12 cellular contexts compared by ENCODE assay signal in genomic region chr7:17370901-17371550, GRCh38.
DNase-seq lines count a peak whose midpoint lies in the region; TF ChIP-seq lines count a peak whose summit lies in the region.
"Had no signal": no experiment of that assay in that cellular context is flagged by ENCODE, and none has a peak within 500 bp of the region (broad histone marks: within the 10 kb centered on the region; RNA-seq: fewer than 3 reads in every experiment).

No MANE protein-coding gene starts in this region.

- no peak for TF ChIP-seq CTCF in AG04450 (IDR thresholded peaks at IDR 0.05; ENCODE audit: low read depth, low read length)
- TF ChIP-seq CTCF in breast epithelium (IDR thresholded peaks at IDR 0.05) = no peak

- peaks cover 0 to 11% of the 10 kb centered on the region in 2 donors for H3K4me1 ChIP-seq in breast epithelium

- H3K4me3 ChIP-seq in AG04450 (ENCODE audit: low read depth, low read length) = no peak overlapping the region
- no peak overlapping the region for H3K4me3 ChIP-seq in MG63
- no peak overlapping the region for H3K4me3 ChIP-seq in breast epithelium

- POLR2A ChIA-PET in AG04450 (lab: Yijun Ruan, JAX) = interaction anchor here (0.6 to 0.7 kb wide), 4 partner anchors 50 to 514 kb away, joined by 4 to 5 read pairs (median 4); no protein-coding TSS in a partner anchor

- DNase-seq in AG04450 (ENCODE audit: low read depth, low spot score) = no peak
- peak; percentile 21 for DNase-seq in MG63
- no peak for DNase-seq in breast epithelium (ENCODE audit: low spot score in 2 of 2)
- DNase-seq in myocyte (ENCODE audit: low read depth) = peak; percentile 18
- no peak for DNase-seq in stimulated activated CD4-positive, alpha-beta T cell treated with anti-CD3 and anti-CD28 coated beads, Interleukin-4, amount 100 ng/mL, for 24 hours
- no peak for DNase-seq in NCI-H2107 treated with DMSO at 0.1 percent for 48 hours (lab: John Stamatoyannopoulos, UW; ENCODE audit: unreplicated experiment)
- no peak for DNase-seq in NCI-H1048 (lab: John Stamatoyannopoulos, UW)
- no peak for DNase-seq in medulla oblongata (ENCODE audit: extremely low spot score)
- DNase-seq: activated CD4-positive, alpha-beta T cell treated with anti-CD3 and anti-CD28 coated beads, Interleukin-2, amount 50 U/mL, for 4 hours; activated naive CD4-positive, alpha-beta T cell treated with anti-CD3 and anti-CD28 coated beads, Interleukin-2, amount 10 ng/mL, durations not matched to agents 7 days and 5 days; Karpas-422; NCI-H524 treated with DMSO at 0.1 percent for 48 hours had no signal

- H3K27me3 ChIP-seq in AG04450 (ENCODE audit: control insufficient read depth, insufficient read depth, low read length) (no peaks in the 10 kb centered on the region), MG63 (no peaks in the 10 kb centered on the region), breast epithelium (no peaks in the 10 kb centered on the region)

- intact Hi-C loops in breast epithelium (cut with DNase I; ENCODE audit: low total_unique reads) = no loop called here

- TF ChIP-seq POLR2A in breast epithelium (IDR thresholded peaks at IDR 0.05) = no peak

- no peaks in the 10 kb centered on the region for H3K9me3 ChIP-seq in AG04450 (ENCODE audit: control insufficient read depth, insufficient read depth, low read length)
- no peaks in the 10 kb centered on the region; the same call in 1 of the 2 replicates for H3K9me3 ChIP-seq in MG63
- no peaks in the 10 kb centered on the region for H3K9me3 ChIP-seq in breast epithelium

- H3K27ac ChIP-seq in AG04450 (ENCODE audit: low read depth, low read length) (peak overlapping the region; percentile 90), breast epithelium (peak overlapping the region; percentile 70 to 79)

- CTCF ChIA-PET in AG04450 (lab: Charles Lee) = interaction anchor here (1.5 to 2.1 kb wide), 3 partner anchors 68 to 388 kb away, joined by 6 to 10 read pairs (median 6); no protein-coding TSS in a partner anchor

- H3K36me3 ChIP-seq in MG63 = no peaks in the 10 kb centered on the region
- H3K36me3 ChIP-seq in breast epithelium = no peaks in the 10 kb centered on the region

Comparison
In these comparisons a context has a peak if more than half of its experiments do, and no peak if none do; other contexts are left out.
1. DNase-seq: peak in MG63 (single experiment) and myocyte (single experiment); none in AG04450 (single experiment), breast epithelium (0 of 2), stimulated activated CD4-positive, alpha-beta T cell treated with anti-CD3 and anti-CD28 coated beads, Interleukin-4, amount 100 ng/mL, for 24 hours (single experiment), NCI-H2107 treated with DMSO at 0.1 percent for 48 hours (single experiment), NCI-H1048 (single experiment) and medulla oblongata (single experiment).